ENCODE assay signal across 27 cellular contexts in the genomic region with DNA sequence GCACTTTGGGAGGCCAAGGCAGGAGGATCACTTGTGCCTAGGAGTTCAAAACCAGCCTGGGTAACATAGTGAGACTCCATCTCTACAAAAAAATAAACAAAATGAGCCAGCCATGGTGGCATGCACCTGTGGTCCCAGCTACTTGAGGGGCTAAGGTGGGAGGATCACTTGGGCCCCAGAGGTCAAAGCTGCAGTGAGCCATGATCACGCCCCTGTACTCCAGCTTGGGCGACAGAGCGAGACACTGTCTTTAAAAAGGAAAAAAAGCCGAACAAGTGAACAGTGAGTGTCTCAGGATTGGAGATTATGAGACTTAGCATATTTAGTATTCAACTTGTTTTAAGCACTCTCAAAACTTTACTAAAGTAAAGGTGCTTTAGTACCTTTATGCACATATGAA. TPM values are rescaled to one million over a fixed set of nuclear protein-coding genes. Genes with fewer than 3 reads are reported as not detected.
DNase-seq lines count a peak whose midpoint lies in the region; ATAC-seq, FAIRE-seq and TF ChIP-seq lines count a peak whose summit lies in the region.
"Had no signal": no experiment of that assay in that cellular context is flagged by ENCODE, and none has a peak within 500 bp of the region (broad histone marks: within the 10 kb centered on the region; RNA-seq: fewer than 3 reads in every experiment).

No MANE protein-coding gene starts in this region.

- no peaks in the 10 kb centered on the region for H3K9me3 Mint-ChIP-seq in stimulated activated memory B cell treated with anti-CD40 and anti-IgM and Interleukin-4, amounts not matched to agents 10 μg/mL and 1 μg/mL and 100 μg/mL, for 72 hours
- no peaks in the 10 kb centered on the region for H3K9me3 Mint-ChIP-seq in activated T-cell treated with anti-CD3 and anti-CD28 coated beads, Interleukin-2, amount 50 U/mL, for 24 hours
- H3K9me3 Mint-ChIP-seq in immature natural killer cell: no peaks in the 10 kb centered on the region
- H3K9me3 Mint-ChIP-seq: CD4-positive, alpha-beta memory T cell had no signal

- H3K36me3 ChIP-seq in OCI-LY7 (ENCODE audit: insufficient read depth, low read length): peaks cover 95% of the 10 kb centered on the region

- H4K20me1 ChIP-seq in OCI-LY7 (ENCODE audit: insufficient read depth, low read length): no peaks in the 10 kb centered on the region

- TF ChIP-seq CTCF in OCI-LY7 (conservative IDR thresholded peaks at IDR 0.05; ENCODE audit: low read length): no peak

- peak overlapping the region; percentile 72 for H3K4me2 ChIP-seq in OCI-LY7 (ENCODE audit: low read length)

- CTCF ChIA-PET in OCI-LY7 (lab: Charles Lee; ENCODE audit: unreplicated experiment): no interaction called here

- peaks cover 49% of the 10 kb centered on the region for H3K4me1 ChIP-seq in OCI-LY7 (ENCODE audit: insufficient read depth, low read length, poor library complexity, severe bottlenecking)

- peak; percentile 33 for FAIRE-seq in GM12892 (lab: Jason Lieb, UNC)
- FAIRE-seq: H54, HepG2 had no signal

- no peak overlapping the region for H2AFZ ChIP-seq in OCI-LY7 (ENCODE audit: low read length)

- peaks cover 21% of the 10 kb centered on the region; the same call in 1 of the 2 replicates for H3K9me3 ChIP-seq in OCI-LY7 (ENCODE audit: low read length)
- H3K9me3 ChIP-seq: Caco-2 had no signal

- no peaks in the 10 kb centered on the region for H3K9me2 ChIP-seq in OCI-LY7 (ENCODE audit: insufficient read depth, low read length)

- H3K4me1 Mint-ChIP-seq in stimulated activated memory B cell treated with anti-CD40 and anti-IgM and Interleukin-4, amounts not matched to agents 10 μg/mL and 1 μg/mL and 100 μg/mL, for 72 hours: peaks cover 61% of the 10 kb centered on the region
- H3K4me1 Mint-ChIP-seq in activated T-cell treated with anti-CD3 and anti-CD28 coated beads, Interleukin-2, amount 50 U/mL, for 24 hours (ENCODE audit: low read depth): no peaks in the 10 kb centered on the region
- no peaks in the 10 kb centered on the region for H3K4me1 Mint-ChIP-seq in immature natural killer cell

- H3K27me3 Mint-ChIP-seq in stimulated activated memory B cell treated with anti-CD40 and anti-IgM and Interleukin-4, amounts not matched to agents 10 μg/mL and 1 μg/mL and 100 μg/mL, for 72 hours: no peaks in the 10 kb centered on the region
- H3K27me3 Mint-ChIP-seq in activated T-cell treated with anti-CD3 and anti-CD28 coated beads, Interleukin-2, amount 50 U/mL, for 24 hours: no peaks in the 10 kb centered on the region
- H3K27me3 Mint-ChIP-seq in immature natural killer cell (ENCODE audit: low read depth in 3 of 3): peaks cover 0 to 8% (median 2%) of the 10 kb centered on the region in 3 donors

- intact Hi-C loops in OCI-LY7 (cut with micrococcal nuclease; ENCODE audit: unreplicated experiment): no loop called here

- H3K27ac ChIP-seq in OCI-LY7 (ENCODE audit: low read depth, low read length, poor library complexity, severe bottlenecking): peak overlapping the region; percentile 93
- H3K27ac ChIP-seq: HL-60 had no signal

- no peak for ATAC-seq in stimulated activated memory B cell treated with anti-CD40 and anti-IgM and Interleukin-4, amounts not matched to agents 10 μg/mL and 1 μg/mL and 100 μg/mL, for 72 hours
- ATAC-seq: HepG2 had no signal

- H3K36me3 Mint-ChIP-seq in stimulated activated memory B cell treated with anti-CD40 and anti-IgM and Interleukin-4, amounts not matched to agents 10 μg/mL and 1 μg/mL and 100 μg/mL, for 72 hours: peaks cover 67% of the 10 kb centered on the region
- H3K36me3 Mint-ChIP-seq in activated T-cell treated with anti-CD3 and anti-CD28 coated beads, Interleukin-2, amount 50 U/mL, for 24 hours (ENCODE audit: low read depth): no peaks in the 10 kb centered on the region
- no peaks in the 10 kb centered on the region for H3K36me3 Mint-ChIP-seq in immature natural killer cell
- H3K36me3 Mint-ChIP-seq: CD4-positive, alpha-beta memory T cell had no signal

- TF ChIP-seq POLR2A in GM12892 (IDR thresholded peaks at IDR 0.05; ENCODE audit: low read depth, low read length): no peak

- POLR2A ChIA-PET in OCI-LY7 (lab: Charles Lee): interaction anchor here (0.5 to 1.1 kb wide), 3 partner anchors 8 to 29 kb away, joined by 3 to 4 read pairs (median 4); no protein-coding TSS in a partner anchor

- peaks cover 77% of the 10 kb centered on the region for H3K79me2 ChIP-seq in OCI-LY7 (ENCODE audit: insufficient read depth, low read depth, low read length)

- no peak overlapping the region for H3K4me3 Mint-ChIP-seq in stimulated activated memory B cell treated with anti-CD40 and anti-IgM and Interleukin-4, amounts not matched to agents 10 μg/mL and 1 μg/mL and 100 μg/mL, for 72 hours
- no peak overlapping the region for H3K4me3 Mint-ChIP-seq in activated T-cell treated with anti-CD3 and anti-CD28 coated beads, Interleukin-2, amount 50 U/mL, for 24 hours
- H3K4me3 Mint-ChIP-seq in immature natural killer cell: no peak overlapping the region
- H3K4me3 Mint-ChIP-seq: CD4-positive, alpha-beta memory T cell had no signal

- H3K27ac Mint-ChIP-seq in stimulated activated memory B cell treated with anti-CD40 and anti-IgM and Interleukin-4, amounts not matched to agents 10 μg/mL and 1 μg/mL and 100 μg/mL, for 72 hours: peak overlapping the region; percentile 81
- H3K27ac Mint-ChIP-seq in activated T-cell treated with anti-CD3 and anti-CD28 coated beads, Interleukin-2, amount 50 U/mL, for 24 hours: no peak overlapping the region
- H3K27ac Mint-ChIP-seq in immature natural killer cell: no peak overlapping the region
- H3K27ac Mint-ChIP-seq: CD4-positive, alpha-beta memory T cell had no signal

- DNase-seq in GM12892 (ENCODE audit: insufficient read length): no peak
- DNase-seq in OCI-LY7 (ENCODE audit: low spot score): peak; percentile 64
- peak; percentile 11 for DNase-seq in islet precursor cell
- DNase-seq in middle frontal gyrus (ENCODE audit: extremely low spot score, low spot score): no peak
- no peak for DNase-seq in activated T-cell treated with anti-CD3 and anti-CD28 coated beads, Interleukin-2, amount 50 U/mL, for 24 hours
- DNase-seq in putamen (ENCODE audit: low spot score): no peak
- no peak for DNase-seq in immature natural killer cell
- DNase-seq: Caco-2; CD4-positive, alpha-beta memory T cell; DMS 273 treated with DMSO at 0.1 percent for 48 hours; DMS79 treated with DMSO at 0.1 percent for 48 hours; KBM-7; NCI-H1105; NCI-H146; NCI-H2029 treated with DMSO at 0.1 percent for 48 hours; NCI-H226; NCI-H510A treated with DMSO at 0.1 percent for 48 hours; NCI-H774; OCI-M1; Right ventricle myocardium superior had no signal

- peak overlapping the region; percentile 28 for H3K4me3 ChIP-seq in OCI-LY7 (ENCODE audit: low read depth, low read length, poor library complexity, severe bottlenecking)

- BruUV-seq in OCI-LY7 (replicated peaks; lab: Mats Ljungman, UMichigan): no TSS peak

RNA-seq across cellular contexts. Expression of gene BLNK, which starts 28.1 kb away (rescaled TPM):
- 106 TPM for polyA plus RNA-seq in GM12892 (2012; ENCODE audit: missing spikeins)
- total RNA-seq in OCI-LY7 (2014; rRNA removed; shearing (Covaris generic)): 78.0 and 113 TPM in 2 replicates
- 182 and 201 TPM in 2 replicates for total RNA-seq in OCI-LY7 (2022)
- under 1 TPM in 2 of 3 donors, not detected in 1; 0.74 to 0.81 TPM for polyA plus RNA-seq in immature natural killer cell
- total RNA-seq: A673, HepG2, SK-MEL-5 had no signal
- polyA plus RNA-seq: BJ, HepG2 had no signal

Comparison
In these comparisons a context has a peak if more than half of its experiments do, and no peak if none do; other contexts are left out.
1. DNase-seq: peak in OCI-LY7 (single experiment) and islet precursor cell (single experiment); none in GM12892 (single experiment), middle frontal gyrus (single experiment), activated T-cell treated with anti-CD3 and anti-CD28 coated beads, Interleukin-2, amount 50 U/mL, for 24 hours (single experiment), putamen (single experiment) and immature natural killer cell (0 of 3).